19 cellular contexts compared by ENCODE assay signal in the genomic region with DNA sequence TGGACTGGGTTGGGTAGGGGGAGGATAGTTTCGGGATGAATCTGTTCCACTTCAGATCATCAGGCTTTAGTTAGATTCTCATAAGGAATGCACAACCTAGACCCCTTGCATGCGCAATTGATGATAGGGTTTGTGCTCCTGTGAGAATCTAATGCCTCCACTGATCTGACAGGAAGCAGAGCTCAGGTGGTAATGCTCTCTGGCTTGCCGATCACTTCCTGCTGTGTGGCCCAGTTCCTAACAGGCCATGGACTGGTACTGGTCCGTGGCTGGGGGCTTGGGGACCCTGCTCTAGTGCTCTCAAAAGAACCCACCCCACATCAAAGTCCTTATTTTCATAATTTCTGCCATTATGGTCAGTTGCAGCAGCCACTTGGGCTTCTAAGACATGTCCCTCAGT. TPM values are rescaled to one million over a fixed set of nuclear protein-coding genes. Genes with fewer than 3 reads are reported as not detected.
DNase-seq lines count a peak whose midpoint lies in the region; ATAC-seq lines count a peak whose summit lies in the region.
"Had no signal": no experiment of that assay in that cellular context is flagged by ENCODE, and none has a peak within 500 bp of the region (broad histone marks: within the 10 kb centered on the region; RNA-seq: fewer than 3 reads in every experiment).

No MANE protein-coding gene starts in this region.

- intact Hi-C loops in left cardiac atrium (cut with DNase I), result no loop called here

- no peaks in the 10 kb centered on the region for H3K27me3 Mint-ChIP-seq in activated CD8-positive, alpha-beta memory T cell treated with anti-CD3 and anti-CD28 coated beads, Interleukin-2, amount 10 ng/mL, durations not matched to agents 7 days and 5 days
- H3K27me3 Mint-ChIP-seq in activated T-helper 17 cell treated with anti-CD3 and anti-CD28 coated beads, Interleukin-2, amount 50 U/mL, for 72 hours, result no peaks in the 10 kb centered on the region

- no peaks in the 10 kb centered on the region for H3K9me3 Mint-ChIP-seq in activated CD8-positive, alpha-beta memory T cell treated with anti-CD3 and anti-CD28 coated beads, Interleukin-2, amount 10 ng/mL, durations not matched to agents 7 days and 5 days (ENCODE audit: low read depth)
- no peaks in the 10 kb centered on the region for H3K9me3 Mint-ChIP-seq in activated T-helper 17 cell treated with anti-CD3 and anti-CD28 coated beads, Interleukin-2, amount 50 U/mL, for 72 hours
- no peaks in the 10 kb centered on the region for H3K9me3 Mint-ChIP-seq in stimulated activated effector memory CD8-positive, alpha-beta T cell treated with anti-CD3 and anti-CD28 coated beads, Interleukin-12 subunit alpha, Interleukin-12 subunit beta, amount 100 ng/mL, for 72 hours
- H3K9me3 Mint-ChIP-seq: mesothelial cell of epicardium had no signal

- DNase-seq in activated CD8-positive, alpha-beta memory T cell treated with anti-CD3 and anti-CD28 coated beads, Interleukin-2, amount 10 ng/mL, durations not matched to agents 7 days and 5 days, result no peak
- no peak for DNase-seq in activated CD8-positive, alpha-beta memory T cell treated with anti-CD3 and anti-CD28 coated beads, Interleukin-2, amount 50 U/mL, for 4 hours
- DNase-seq in stimulated activated effector memory CD8-positive, alpha-beta T cell treated with anti-CD3 and anti-CD28 coated beads, Interleukin-12 subunit alpha, Interleukin-12 subunit beta, amount 100 ng/mL, for 72 hours (ENCODE audit: low spot score in 2 of 2), result no peak
- no peak for DNase-seq in left cardiac atrium
- no peak for DNase-seq in AG08395 (ENCODE audit: low spot score)
- DNase-seq: C1 segment of cervical spinal cord, gastrocnemius medialis, NCI-H1417, NCI-H2171, NCI-H748 treated with DMSO at 0.1 percent for 48 hours, PC-3, SJCRH30, T-helper 9 cell, tibial artery had no signal

- H3K27ac Mint-ChIP-seq in activated CD8-positive, alpha-beta memory T cell treated with anti-CD3 and anti-CD28 coated beads, Interleukin-2, amount 10 ng/mL, durations not matched to agents 7 days and 5 days, result peak overlapping the region; percentile 51
- H3K27ac Mint-ChIP-seq in activated T-helper 17 cell treated with anti-CD3 and anti-CD28 coated beads, Interleukin-2, amount 50 U/mL, for 72 hours, result peak overlapping the region; percentile 2
- peak overlapping the region; percentile 84 for H3K27ac Mint-ChIP-seq in stimulated activated effector memory CD8-positive, alpha-beta T cell treated with anti-CD3 and anti-CD28 coated beads, Interleukin-12 subunit alpha, Interleukin-12 subunit beta, amount 100 ng/mL, for 72 hours
- H3K27ac Mint-ChIP-seq: mesothelial cell of epicardium had no signal

- peak; percentile 47 for ATAC-seq in activated CD8-positive, alpha-beta memory T cell treated with anti-CD3 and anti-CD28 coated beads, Interleukin-2, amount 10 ng/mL, durations not matched to agents 7 days and 5 days
- ATAC-seq in GM21717 (IDR thresholded peaks at IDR 0.05; ENCODE audit: unreplicated experiment) (peak; percentile 42), GM18858 (IDR thresholded peaks at IDR 0.05; ENCODE audit: unreplicated experiment) (no peak), left cardiac atrium (no peak)
- no peak for ATAC-seq in activated T-helper 17 cell treated with anti-CD3 and anti-CD28 coated beads, Interleukin-2, amount 50 U/mL, for 72 hours (replicated peaks)
- no peak for ATAC-seq in stimulated activated effector memory CD8-positive, alpha-beta T cell treated with anti-CD3 and anti-CD28 coated beads, Interleukin-12 subunit alpha, Interleukin-12 subunit beta, amount 100 ng/mL, for 72 hours
- ATAC-seq: A549, gastrocnemius medialis, PC-3 had no signal

- H3K4me1 Mint-ChIP-seq in activated CD8-positive, alpha-beta memory T cell treated with anti-CD3 and anti-CD28 coated beads, Interleukin-2, amount 10 ng/mL, durations not matched to agents 7 days and 5 days, result peaks cover 20% of the 10 kb centered on the region
- H3K4me1 Mint-ChIP-seq in activated T-helper 17 cell treated with anti-CD3 and anti-CD28 coated beads, Interleukin-2, amount 50 U/mL, for 72 hours, result peaks cover 33% of the 10 kb centered on the region
- peaks cover 56% of the 10 kb centered on the region for H3K4me1 Mint-ChIP-seq in stimulated activated effector memory CD8-positive, alpha-beta T cell treated with anti-CD3 and anti-CD28 coated beads, Interleukin-12 subunit alpha, Interleukin-12 subunit beta, amount 100 ng/mL, for 72 hours

- no peak overlapping the region for H3K4me3 Mint-ChIP-seq in activated CD8-positive, alpha-beta memory T cell treated with anti-CD3 and anti-CD28 coated beads, Interleukin-2, amount 10 ng/mL, durations not matched to agents 7 days and 5 days
- no peak overlapping the region for H3K4me3 Mint-ChIP-seq in activated T-helper 17 cell treated with anti-CD3 and anti-CD28 coated beads, Interleukin-2, amount 50 U/mL, for 72 hours
- H3K4me3 Mint-ChIP-seq in stimulated activated effector memory CD8-positive, alpha-beta T cell treated with anti-CD3 and anti-CD28 coated beads, Interleukin-12 subunit alpha, Interleukin-12 subunit beta, amount 100 ng/mL, for 72 hours, result no peak overlapping the region
- H3K4me3 Mint-ChIP-seq: mesothelial cell of epicardium had no signal

- H3K36me3 Mint-ChIP-seq in activated CD8-positive, alpha-beta memory T cell treated with anti-CD3 and anti-CD28 coated beads, Interleukin-2, amount 10 ng/mL, durations not matched to agents 7 days and 5 days, result peaks cover 21% of the 10 kb centered on the region
- H3K36me3 Mint-ChIP-seq in activated T-helper 17 cell treated with anti-CD3 and anti-CD28 coated beads, Interleukin-2, amount 50 U/mL, for 72 hours (ENCODE audit: low read depth), result peaks cover 33% of the 10 kb centered on the region
- H3K36me3 Mint-ChIP-seq in stimulated activated effector memory CD8-positive, alpha-beta T cell treated with anti-CD3 and anti-CD28 coated beads, Interleukin-12 subunit alpha, Interleukin-12 subunit beta, amount 100 ng/mL, for 72 hours, result peaks cover 28% of the 10 kb centered on the region

- CTCF ChIA-PET in activated CD8-positive, alpha-beta memory T cell treated with anti-CD3 and anti-CD28 coated beads, Interleukin-2, amount 10 ng/mL, durations not matched to agents 7 days and 5 days (lab: Charles Lee), result interaction anchor here (0.9 kb wide), 1 partner anchor 27 kb away, joined by 3 read pairs; no protein-coding TSS in a partner anchor

RNA-seq across cellular contexts. Expression of a gene that starts 30.1 kb away (rescaled TPM):
- total RNA-seq in activated CD8-positive, alpha-beta memory T cell treated with anti-CD3 and anti-CD28 coated beads, Interleukin-2, amount 10 ng/mL, durations not matched to agents 7 days and 5 days, result 10 to 100 TPM; 13.0 to 21.0 TPM
- 10 to 100 TPM; 14.4 to 19.6 TPM for total RNA-seq in activated T-helper 17 cell treated with anti-CD3 and anti-CD28 coated beads, Interleukin-2, amount 50 U/mL, for 72 hours
- total RNA-seq in left cardiac atrium, result 10 to 100 TPM; 37.2 to 45.7 TPM

Comparison
In these comparisons a context has a peak if more than half of its experiments do, and no peak if none do; other contexts are left out.
1. ATAC-seq: peak in activated CD8-positive, alpha-beta memory T cell treated with anti-CD3 and anti-CD28 coated beads, Interleukin-2, amount 10 ng/mL, durations not matched to agents 7 days and 5 days (single experiment) and GM21717 (single experiment); none in activated T-helper 17 cell treated with anti-CD3 and anti-CD28 coated beads, Interleukin-2, amount 50 U/mL, for 72 hours (single experiment), stimulated activated effector memory CD8-positive, alpha-beta T cell treated with anti-CD3 and anti-CD28 coated beads, Interleukin-12 subunit alpha, Interleukin-12 subunit beta, amount 100 ng/mL, for 72 hours (single experiment), GM18858 (single experiment) and left cardiac atrium (0 of 2).
2. H3K27ac Mint-ChIP-seq: peak in every context shown above with its lines; median percentile 84 in stimulated activated effector memory CD8-positive, alpha-beta T cell treated with anti-CD3 and anti-CD28 coated beads, Interleukin-12 subunit alpha, Interleukin-12 subunit beta, amount 100 ng/mL, for 72 hours; 51 in activated CD8-positive, alpha-beta memory T cell treated with anti-CD3 and anti-CD28 coated beads, Interleukin-2, amount 10 ng/mL, durations not matched to agents 7 days and 5 days; 2 in activated T-helper 17 cell treated with anti-CD3 and anti-CD28 coated beads, Interleukin-2, amount 50 U/mL, for 72 hours.